24 cellular contexts compared by ENCODE assay signal in genomic region chr2:183259921-183260320, GRCh38.
"Had no signal": no experiment of that assay in that cellular context is flagged by ENCODE, and none has a peak within 500 bp of the region (broad histone marks: within the 10 kb centered on the region; RNA-seq: fewer than 3 reads in every experiment).

No MANE protein-coding gene starts in this region.

- H3K9me3 ChIP-seq: ascending aorta, breast epithelium, right atrium auricular region, transverse colon, vagina had no signal

- H3K4me3 Mint-ChIP-seq: activated CD4-positive, alpha-beta memory T cell treated with anti-CD3 and anti-CD28 coated beads for 36 hours; activated CD4-positive, alpha-beta T cell treated with anti-CD3 and anti-CD28 coated beads for 36 hours; activated CD8-positive, alpha-beta memory T cell treated with anti-CD3 and anti-CD28 coated beads, Interleukin-2, amount 10 ng/mL, durations not matched to agents 7 days and 5 days; activated naive CD4-positive, alpha-beta T cell treated with anti-CD3 and anti-CD28 coated beads, Interleukin-2, amount 10 ng/mL, durations not matched to agents 7 days and 5 days; dendritic cell treated with granulocyte-macrophage colony-stimulating factor and Interleukin-4, amounts not matched to agents 40 ng/mL and 50 ng/mL, for 4 days; natural killer cell treated with Interleukin-12 subunit alpha and Interleukin-12 subunit beta and Interleukin-15 and Interleukin-18, amount 100 ng/mL, for 72 hours; stimulated activated naive B cell treated with anti-CD40 and anti-IgM and Interleukin-4, amounts not matched to agents 10 μg/mL and 1 μg/mL and 100 μg/mL, for 72 hours had no signal

- H3K27me3 Mint-ChIP-seq: activated CD4-positive, alpha-beta memory T cell treated with anti-CD3 and anti-CD28 coated beads for 36 hours; activated CD8-positive, alpha-beta memory T cell treated with anti-CD3 and anti-CD28 coated beads, Interleukin-2, amount 10 ng/mL, durations not matched to agents 7 days and 5 days; activated naive CD4-positive, alpha-beta T cell treated with anti-CD3 and anti-CD28 coated beads, Interleukin-2, amount 10 ng/mL, durations not matched to agents 7 days and 5 days; dendritic cell treated with granulocyte-macrophage colony-stimulating factor and Interleukin-4, amounts not matched to agents 40 ng/mL and 50 ng/mL, for 4 days; natural killer cell treated with Interleukin-12 subunit alpha and Interleukin-12 subunit beta and Interleukin-15 and Interleukin-18, amount 100 ng/mL, for 72 hours; progenitor cell of endocrine pancreas; stimulated activated naive B cell treated with anti-CD40 and anti-IgM and Interleukin-4, amounts not matched to agents 10 μg/mL and 1 μg/mL and 100 μg/mL, for 72 hours had no signal

- H3K36me3 ChIP-seq: ascending aorta, breast epithelium, right atrium auricular region, transverse colon, vagina, WERI-Rb-1 had no signal

- H3K27ac Mint-ChIP-seq: activated CD4-positive, alpha-beta memory T cell treated with anti-CD3 and anti-CD28 coated beads for 36 hours; activated CD4-positive, alpha-beta T cell treated with anti-CD3 and anti-CD28 coated beads for 36 hours; activated CD8-positive, alpha-beta memory T cell treated with anti-CD3 and anti-CD28 coated beads, Interleukin-2, amount 10 ng/mL, durations not matched to agents 7 days and 5 days; activated naive CD4-positive, alpha-beta T cell treated with anti-CD3 and anti-CD28 coated beads, Interleukin-2, amount 10 ng/mL, durations not matched to agents 7 days and 5 days; dendritic cell treated with granulocyte-macrophage colony-stimulating factor and Interleukin-4, amounts not matched to agents 40 ng/mL and 50 ng/mL, for 4 days; natural killer cell treated with Interleukin-12 subunit alpha and Interleukin-12 subunit beta and Interleukin-15 and Interleukin-18, amount 100 ng/mL, for 72 hours; progenitor cell of endocrine pancreas; stimulated activated naive B cell treated with anti-CD40 and anti-IgM and Interleukin-4, amounts not matched to agents 10 μg/mL and 1 μg/mL and 100 μg/mL, for 72 hours had no signal

- H3K27ac ChIP-seq: ascending aorta, breast epithelium, foreskin keratinocyte, right atrium auricular region, transverse colon, vagina, WERI-Rb-1 had no signal

- H3K4me1 ChIP-seq: ascending aorta, breast epithelium, foreskin keratinocyte, right atrium auricular region, transverse colon, vagina had no signal

- H3K4me3 ChIP-seq: ascending aorta, breast epithelium, right atrium auricular region, transverse colon, vagina had no signal

- H3K4me1 Mint-ChIP-seq: activated CD4-positive, alpha-beta T cell treated with anti-CD3 and anti-CD28 coated beads for 36 hours; activated CD8-positive, alpha-beta memory T cell treated with anti-CD3 and anti-CD28 coated beads, Interleukin-2, amount 10 ng/mL, durations not matched to agents 7 days and 5 days; activated naive CD4-positive, alpha-beta T cell treated with anti-CD3 and anti-CD28 coated beads, Interleukin-2, amount 10 ng/mL, durations not matched to agents 7 days and 5 days; stimulated activated naive B cell treated with anti-CD40 and anti-IgM and Interleukin-4, amounts not matched to agents 10 μg/mL and 1 μg/mL and 100 μg/mL, for 72 hours had no signal

- H3K27me3 ChIP-seq: ascending aorta, breast epithelium, foreskin keratinocyte, right atrium auricular region, transverse colon, vagina had no signal

- DNase-seq: activated CD4-positive, alpha-beta memory T cell treated with anti-CD3 and anti-CD28 coated beads for 36 hours; activated CD4-positive, alpha-beta T cell treated with anti-CD3 and anti-CD28 coated beads for 36 hours; activated CD8-positive, alpha-beta memory T cell treated with anti-CD3 and anti-CD28 coated beads, Interleukin-2, amount 10 ng/mL, durations not matched to agents 7 days and 5 days; activated naive CD4-positive, alpha-beta T cell treated with anti-CD3 and anti-CD28 coated beads, Interleukin-2, amount 10 ng/mL, durations not matched to agents 7 days and 5 days; activated T-cell treated with anti-CD3 and anti-CD28 coated beads, Interleukin-2, amount 50 U/mL, for 1 hour; cerebellar nuclear complex; effector memory CD4-positive, alpha-beta T cell; foreskin keratinocyte; glutamatergic neuron; hypothalamus; left ventricle myocardium superior; mesendoderm; stimulated activated CD4-positive, alpha-beta T cell treated with anti-CD3 and anti-CD28 coated beads, Interleukin-15, amount 100 ng/mL, for 24 hours; stimulated activated CD4-positive, alpha-beta T cell treated with anti-CD3 and anti-CD28 coated beads, Interleukin-4, amount 100 ng/mL, for 1 hour; stimulated activated naive B cell treated with anti-CD40 and anti-IgM and Interleukin-4, amounts not matched to agents 10 μg/mL and 1 μg/mL and 100 μg/mL, for 72 hours; transverse colon; WERI-Rb-1 had no signal

- ATAC-seq: activated CD4-positive, alpha-beta T cell treated with anti-CD3 and anti-CD28 coated beads for 36 hours; activated CD8-positive, alpha-beta memory T cell treated with anti-CD3 and anti-CD28 coated beads, Interleukin-2, amount 10 ng/mL, durations not matched to agents 7 days and 5 days; foreskin keratinocyte; left ventricle myocardium superior; natural killer cell treated with Interleukin-12 subunit alpha and Interleukin-12 subunit beta and Interleukin-15 and Interleukin-18, amount 100 ng/mL, for 72 hours had no signal
